In the genomic region with DNA sequence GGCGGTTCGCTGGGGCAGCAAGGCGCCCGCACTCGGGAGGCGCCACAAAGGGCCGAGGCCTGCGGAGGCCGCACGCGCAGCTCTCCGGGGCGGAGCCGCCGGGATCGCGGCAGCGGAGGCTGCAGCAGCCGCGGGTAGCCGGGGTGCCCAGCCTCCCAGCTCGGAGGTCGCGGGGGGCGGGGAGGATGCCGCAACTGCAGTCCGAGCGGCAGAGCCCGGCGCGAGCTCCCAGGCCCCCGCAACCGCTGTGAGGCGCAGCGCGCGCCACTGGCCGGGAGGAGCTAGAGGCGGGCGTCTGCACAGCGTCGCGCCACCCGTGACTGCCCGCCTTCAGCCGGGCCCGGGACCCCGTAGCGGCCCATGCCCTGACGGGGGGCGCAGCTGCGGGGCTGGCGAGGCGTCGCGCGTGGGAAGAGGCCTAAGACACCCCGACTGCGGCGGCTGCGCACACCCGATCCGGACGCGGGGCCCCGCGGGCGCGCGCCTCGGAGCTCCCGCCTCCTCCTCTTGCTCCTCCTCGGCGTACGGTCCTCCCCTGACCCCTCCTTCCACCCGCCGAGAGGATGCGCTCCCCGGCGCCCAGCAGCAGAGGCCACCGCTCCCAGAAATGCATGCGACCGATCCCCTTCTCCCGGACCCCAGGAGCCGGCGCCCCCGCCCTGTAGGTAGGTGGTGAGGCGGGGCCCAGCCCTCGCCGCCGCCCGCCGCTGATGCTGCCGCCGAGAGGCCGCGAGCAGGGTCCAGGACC, we compare ENCODE assay signal across 1 cellular context.
A peak's percentile ranks its signal among the peaks of the same experiment; 100 is the strongest.
TF ChIP-seq lines count a peak whose summit lies in the region.

A gene with protein sequence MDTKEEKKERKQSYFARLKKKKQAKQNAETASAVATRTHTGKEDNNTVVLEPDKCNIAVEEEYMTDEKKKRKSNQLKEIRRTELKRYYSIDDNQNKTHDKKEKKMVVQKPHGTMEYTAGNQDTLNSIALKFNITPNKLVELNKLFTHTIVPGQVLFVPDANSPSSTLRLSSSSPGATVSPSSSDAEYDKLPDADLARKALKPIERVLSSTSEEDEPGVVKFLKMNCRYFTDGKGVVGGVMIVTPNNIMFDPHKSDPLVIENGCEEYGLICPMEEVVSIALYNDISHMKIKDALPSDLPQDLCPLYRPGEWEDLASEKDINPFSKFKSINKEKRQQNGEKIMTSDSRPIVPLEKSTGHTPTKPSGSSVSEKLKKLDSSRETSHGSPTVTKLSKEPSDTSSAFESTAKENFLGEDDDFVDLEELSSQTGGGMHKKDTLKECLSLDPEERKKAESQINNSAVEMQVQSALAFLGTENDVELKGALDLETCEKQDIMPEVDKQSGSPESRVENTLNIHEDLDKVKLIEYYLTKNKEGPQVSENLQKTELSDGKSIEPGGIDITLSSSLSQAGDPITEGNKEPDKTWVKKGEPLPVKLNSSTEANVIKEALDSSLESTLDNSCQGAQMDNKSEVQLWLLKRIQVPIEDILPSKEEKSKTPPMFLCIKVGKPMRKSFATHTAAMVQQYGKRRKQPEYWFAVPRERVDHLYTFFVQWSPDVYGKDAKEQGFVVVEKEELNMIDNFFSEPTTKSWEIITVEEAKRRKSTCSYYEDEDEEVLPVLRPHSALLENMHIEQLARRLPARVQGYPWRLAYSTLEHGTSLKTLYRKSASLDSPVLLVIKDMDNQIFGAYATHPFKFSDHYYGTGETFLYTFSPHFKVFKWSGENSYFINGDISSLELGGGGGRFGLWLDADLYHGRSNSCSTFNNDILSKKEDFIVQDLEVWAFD (plus strand): TSS at position 558 of the 748 bp plus-strand sequence. CDS start 24,395 bp downstream, outside the sequence.

TF ChIP-seq in HepG2, 621 proteins besides CTCF, POLR2A, EP300 and RAD21 (continued from another document and continues in another):
- TF ChIP-seq HDAC6 (IDR thresholded peaks at IDR 0.05; ENCODE audit: low read depth, low read length) (no peak), ESRRA (CRISPR knock-in tag; IDR thresholded peaks at IDR 0.05; ENCODE audit: low read depth) (peak; percentile 66), MEIS2 (CRISPR knock-in tag; IDR thresholded peaks at IDR 0.05) (no peak; the same call in 1 of the 2 replicates), MXI1 (IDR thresholded peaks at IDR 0.05; ENCODE audit: borderline replicate concordance, low read depth, low read length) (no peak; the same call in 2 of the 3 replicates), ZNF619 (CRISPR knock-in tag; IDR thresholded peaks at IDR 0.05) (0 out of 2 replicates have a peak, but pooled peaks have one; percentile 24), NFATC3 (CRISPR knock-in tag; IDR thresholded peaks at IDR 0.05) (peak; percentile 68; the same call in 1 of the 2 replicates), ZNF589 (CRISPR knock-in tag; conservative IDR thresholded peaks at IDR 0.05) (no peak), TP53 (CRISPR knock-in tag; conservative IDR thresholded peaks at IDR 0.05) (no peak), DMAP1 (CRISPR knock-in tag; IDR thresholded peaks at IDR 0.05) (no peak), ZSCAN12 (CRISPR knock-in tag; IDR thresholded peaks at IDR 0.05) (peak; percentile 51; the same call in 1 of the 2 replicates), MEIS1 (CRISPR knock-in tag; IDR thresholded peaks at IDR 0.05; ENCODE audit: borderline replicate concordance) (peak; percentile 59), ZNF101 (CRISPR knock-in tag; IDR thresholded peaks at IDR 0.05; ENCODE audit: borderline replicate concordance, low read depth) (no peak), ZNF724P (CRISPR knock-in tag; IDR thresholded peaks at IDR 0.05; ENCODE audit: borderline replicate concordance) (0 out of 2 replicates have a peak, but pooled peaks have one; percentile 16), ZNF7 (CRISPR knock-in tag; IDR thresholded peaks at IDR 0.05) (no peak; the same call in 1 of the 2 replicates), ZBTB21 (CRISPR knock-in tag; IDR thresholded peaks at IDR 0.05) (no peak), PCBP2 (optimal IDR thresholded peaks at IDR 0.05; ENCODE audit: low read depth, low read length, poor library complexity, severe bottlenecking) (no peak), ZNF543 (CRISPR knock-in tag; IDR thresholded peaks at IDR 0.05) (no peak), ZSCAN31 (CRISPR knock-in tag; IDR thresholded peaks at IDR 0.05; ENCODE audit: low read depth) (peak; percentile 96), ONECUT2 (CRISPR knock-in tag; IDR thresholded peaks at IDR 0.05) (no peak), ZNF34 (CRISPR knock-in tag; IDR thresholded peaks at IDR 0.05; ENCODE audit: borderline replicate concordance) (peak; percentile 97), MED13 (CRISPR knock-in tag; IDR thresholded peaks at IDR 0.05) (peak; percentile 49; the same call in 1 of the 2 replicates), XRCC5 (optimal IDR thresholded peaks at IDR 0.05; ENCODE audit: low read length) (peak; percentile 74), ZNF709 (CRISPR knock-in tag; IDR thresholded peaks at IDR 0.05) (peak; percentile 98), MAFF (IDR thresholded peaks at IDR 0.05; ENCODE audit: low read depth, low read length) (no peak), ZNF839 (CRISPR knock-in tag; IDR thresholded peaks at IDR 0.05; ENCODE audit: borderline replicate concordance) (no peak)
- TF ChIP-seq, protein P1, sequence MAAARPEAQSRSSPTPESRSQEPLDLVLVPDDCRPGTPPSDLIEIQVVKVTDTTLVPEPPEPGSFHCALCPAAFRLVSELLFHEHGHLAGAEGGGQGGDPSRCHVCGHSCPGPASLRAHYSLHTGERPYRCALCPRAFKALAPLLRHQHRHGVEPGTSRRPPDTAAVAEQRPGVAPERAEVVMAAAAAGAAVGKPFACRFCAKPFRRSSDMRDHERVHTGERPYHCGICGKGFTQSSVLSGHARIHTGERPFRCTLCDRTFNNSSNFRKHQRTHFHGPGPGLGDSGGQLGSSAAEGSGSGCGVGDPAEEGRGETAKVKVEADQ (CRISPR knock-in tag; IDR thresholded peaks at IDR 0.05; ENCODE audit: borderline replicate concordance): peak; percentile 72; the same call in 1 of the 2 replicates
- TF ChIP-seq, protein P2, sequence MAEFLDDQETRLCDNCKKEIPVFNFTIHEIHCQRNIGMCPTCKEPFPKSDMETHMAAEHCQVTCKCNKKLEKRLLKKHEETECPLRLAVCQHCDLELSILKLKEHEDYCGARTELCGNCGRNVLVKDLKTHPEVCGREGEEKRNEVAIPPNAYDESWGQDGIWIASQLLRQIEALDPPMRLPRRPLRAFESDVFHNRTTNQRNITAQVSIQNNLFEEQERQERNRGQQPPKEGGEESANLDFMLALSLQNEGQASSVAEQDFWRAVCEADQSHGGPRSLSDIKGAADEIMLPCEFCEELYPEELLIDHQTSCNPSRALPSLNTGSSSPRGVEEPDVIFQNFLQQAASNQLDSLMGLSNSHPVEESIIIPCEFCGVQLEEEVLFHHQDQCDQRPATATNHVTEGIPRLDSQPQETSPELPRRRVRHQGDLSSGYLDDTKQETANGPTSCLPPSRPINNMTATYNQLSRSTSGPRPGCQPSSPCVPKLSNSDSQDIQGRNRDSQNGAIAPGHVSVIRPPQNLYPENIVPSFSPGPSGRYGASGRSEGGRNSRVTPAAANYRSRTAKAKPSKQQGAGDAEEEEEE (CRISPR knock-in tag; IDR thresholded peaks at IDR 0.05; ENCODE audit: borderline replicate concordance): no peak
- TF ChIP-seq, protein P3, sequence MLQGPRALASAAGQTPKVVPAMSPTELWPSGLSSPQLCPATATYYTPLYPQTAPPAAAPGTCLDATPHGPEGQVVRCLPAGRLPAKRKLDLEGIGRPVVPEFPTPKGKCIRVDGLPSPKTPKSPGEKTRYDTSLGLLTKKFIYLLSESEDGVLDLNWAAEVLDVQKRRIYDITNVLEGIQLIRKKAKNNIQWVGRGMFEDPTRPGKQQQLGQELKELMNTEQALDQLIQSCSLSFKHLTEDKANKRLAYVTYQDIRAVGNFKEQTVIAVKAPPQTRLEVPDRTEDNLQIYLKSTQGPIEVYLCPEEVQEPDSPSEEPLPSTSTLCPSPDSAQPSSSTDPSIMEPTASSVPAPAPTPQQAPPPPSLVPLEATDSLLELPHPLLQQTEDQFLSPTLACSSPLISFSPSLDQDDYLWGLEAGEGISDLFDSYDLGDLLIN (CRISPR knock-in tag; IDR thresholded peaks at IDR 0.05; ENCODE audit: borderline replicate concordance): no peak
- TF ChIP-seq, protein P4, sequence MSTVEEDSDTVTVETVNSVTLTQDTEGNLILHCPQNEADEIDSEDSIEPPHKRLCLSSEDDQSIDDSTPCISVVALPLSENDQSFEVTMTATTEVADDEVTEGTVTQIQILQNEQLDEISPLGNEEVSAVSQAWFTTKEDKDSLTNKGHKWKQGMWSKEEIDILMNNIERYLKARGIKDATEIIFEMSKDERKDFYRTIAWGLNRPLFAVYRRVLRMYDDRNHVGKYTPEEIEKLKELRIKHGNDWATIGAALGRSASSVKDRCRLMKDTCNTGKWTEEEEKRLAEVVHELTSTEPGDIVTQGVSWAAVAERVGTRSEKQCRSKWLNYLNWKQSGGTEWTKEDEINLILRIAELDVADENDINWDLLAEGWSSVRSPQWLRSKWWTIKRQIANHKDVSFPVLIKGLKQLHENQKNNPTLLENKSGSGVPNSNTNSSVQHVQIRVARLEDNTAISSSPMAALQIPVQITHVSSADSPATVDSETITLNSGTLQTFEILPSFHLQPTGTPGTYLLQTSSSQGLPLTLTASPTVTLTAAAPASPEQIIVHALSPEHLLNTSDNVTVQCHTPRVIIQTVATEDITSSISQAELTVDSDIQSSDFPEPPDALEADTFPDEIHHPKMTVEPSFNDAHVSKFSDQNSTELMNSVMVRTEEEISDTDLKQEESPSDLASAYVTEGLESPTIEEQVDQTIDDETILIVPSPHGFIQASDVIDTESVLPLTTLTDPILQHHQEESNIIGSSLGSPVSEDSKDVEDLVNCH (CRISPR knock-in tag; IDR thresholded peaks at IDR 0.05): no peak
- TF ChIP-seq, protein P5, sequence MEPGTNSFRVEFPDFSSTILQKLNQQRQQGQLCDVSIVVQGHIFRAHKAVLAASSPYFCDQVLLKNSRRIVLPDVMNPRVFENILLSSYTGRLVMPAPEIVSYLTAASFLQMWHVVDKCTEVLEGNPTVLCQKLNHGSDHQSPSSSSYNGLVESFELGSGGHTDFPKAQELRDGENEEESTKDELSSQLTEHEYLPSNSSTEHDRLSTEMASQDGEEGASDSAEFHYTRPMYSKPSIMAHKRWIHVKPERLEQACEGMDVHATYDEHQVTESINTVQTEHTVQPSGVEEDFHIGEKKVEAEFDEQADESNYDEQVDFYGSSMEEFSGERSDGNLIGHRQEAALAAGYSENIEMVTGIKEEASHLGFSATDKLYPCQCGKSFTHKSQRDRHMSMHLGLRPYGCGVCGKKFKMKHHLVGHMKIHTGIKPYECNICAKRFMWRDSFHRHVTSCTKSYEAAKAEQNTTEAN (CRISPR knock-in tag; conservative IDR thresholded peaks at IDR 0.05): peak; percentile 69
- TF ChIP-seq, protein P6, sequence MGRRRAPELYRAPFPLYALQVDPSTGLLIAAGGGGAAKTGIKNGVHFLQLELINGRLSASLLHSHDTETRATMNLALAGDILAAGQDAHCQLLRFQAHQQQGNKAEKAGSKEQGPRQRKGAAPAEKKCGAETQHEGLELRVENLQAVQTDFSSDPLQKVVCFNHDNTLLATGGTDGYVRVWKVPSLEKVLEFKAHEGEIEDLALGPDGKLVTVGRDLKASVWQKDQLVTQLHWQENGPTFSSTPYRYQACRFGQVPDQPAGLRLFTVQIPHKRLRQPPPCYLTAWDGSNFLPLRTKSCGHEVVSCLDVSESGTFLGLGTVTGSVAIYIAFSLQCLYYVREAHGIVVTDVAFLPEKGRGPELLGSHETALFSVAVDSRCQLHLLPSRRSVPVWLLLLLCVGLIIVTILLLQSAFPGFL (CRISPR knock-in tag; IDR thresholded peaks at IDR 0.05): 0 out of 2 replicates have a peak, but pooled peaks have one; percentile 36
- TF ChIP-seq, protein P7, sequence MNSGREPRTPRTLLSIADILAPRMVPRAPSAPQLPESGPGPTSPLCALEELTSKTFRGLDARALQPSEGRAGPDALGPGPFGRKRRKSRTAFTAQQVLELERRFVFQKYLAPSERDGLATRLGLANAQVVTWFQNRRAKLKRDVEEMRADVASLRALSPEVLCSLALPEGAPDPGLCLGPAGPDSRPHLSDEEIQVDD (CRISPR knock-in tag; IDR thresholded peaks at IDR 0.05; ENCODE audit: borderline replicate concordance): peak; percentile 28; the same call in 1 of the 2 replicates
- TF ChIP-seq, protein P8, sequence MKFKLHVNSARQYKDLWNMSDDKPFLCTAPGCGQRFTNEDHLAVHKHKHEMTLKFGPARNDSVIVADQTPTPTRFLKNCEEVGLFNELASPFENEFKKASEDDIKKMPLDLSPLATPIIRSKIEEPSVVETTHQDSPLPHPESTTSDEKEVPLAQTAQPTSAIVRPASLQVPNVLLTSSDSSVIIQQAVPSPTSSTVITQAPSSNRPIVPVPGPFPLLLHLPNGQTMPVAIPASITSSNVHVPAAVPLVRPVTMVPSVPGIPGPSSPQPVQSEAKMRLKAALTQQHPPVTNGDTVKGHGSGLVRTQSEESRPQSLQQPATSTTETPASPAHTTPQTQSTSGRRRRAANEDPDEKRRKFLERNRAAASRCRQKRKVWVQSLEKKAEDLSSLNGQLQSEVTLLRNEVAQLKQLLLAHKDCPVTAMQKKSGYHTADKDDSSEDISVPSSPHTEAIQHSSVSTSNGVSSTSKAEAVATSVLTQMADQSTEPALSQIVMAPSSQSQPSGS (CRISPR knock-in tag; IDR thresholded peaks at IDR 0.05): no peak
- TF ChIP-seq, protein P9, sequence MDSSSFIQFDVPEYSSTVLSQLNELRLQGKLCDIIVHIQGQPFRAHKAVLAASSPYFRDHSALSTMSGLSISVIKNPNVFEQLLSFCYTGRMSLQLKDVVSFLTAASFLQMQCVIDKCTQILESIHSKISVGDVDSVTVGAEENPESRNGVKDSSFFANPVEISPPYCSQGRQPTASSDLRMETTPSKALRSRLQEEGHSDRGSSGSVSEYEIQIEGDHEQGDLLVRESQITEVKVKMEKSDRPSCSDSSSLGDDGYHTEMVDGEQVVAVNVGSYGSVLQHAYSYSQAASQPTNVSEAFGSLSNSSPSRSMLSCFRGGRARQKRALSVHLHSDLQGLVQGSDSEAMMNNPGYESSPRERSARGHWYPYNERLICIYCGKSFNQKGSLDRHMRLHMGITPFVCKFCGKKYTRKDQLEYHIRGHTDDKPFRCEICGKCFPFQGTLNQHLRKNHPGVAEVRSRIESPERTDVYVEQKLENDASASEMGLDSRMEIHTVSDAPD (CRISPR knock-in tag; IDR thresholded peaks at IDR 0.05): peak; percentile 17; the same call in 1 of the 2 replicates
- TF ChIP-seq, protein P10, sequence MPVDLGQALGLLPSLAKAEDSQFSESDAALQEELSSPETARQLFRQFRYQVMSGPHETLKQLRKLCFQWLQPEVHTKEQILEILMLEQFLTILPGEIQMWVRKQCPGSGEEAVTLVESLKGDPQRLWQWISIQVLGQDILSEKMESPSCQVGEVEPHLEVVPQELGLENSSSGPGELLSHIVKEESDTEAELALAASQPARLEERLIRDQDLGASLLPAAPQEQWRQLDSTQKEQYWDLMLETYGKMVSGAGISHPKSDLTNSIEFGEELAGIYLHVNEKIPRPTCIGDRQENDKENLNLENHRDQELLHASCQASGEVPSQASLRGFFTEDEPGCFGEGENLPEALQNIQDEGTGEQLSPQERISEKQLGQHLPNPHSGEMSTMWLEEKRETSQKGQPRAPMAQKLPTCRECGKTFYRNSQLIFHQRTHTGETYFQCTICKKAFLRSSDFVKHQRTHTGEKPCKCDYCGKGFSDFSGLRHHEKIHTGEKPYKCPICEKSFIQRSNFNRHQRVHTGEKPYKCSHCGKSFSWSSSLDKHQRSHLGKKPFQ (CRISPR knock-in tag; IDR thresholded peaks at IDR 0.05; ENCODE audit: insufficient replicate concordance): peak; percentile 84
- TF ChIP-seq, protein P11, sequence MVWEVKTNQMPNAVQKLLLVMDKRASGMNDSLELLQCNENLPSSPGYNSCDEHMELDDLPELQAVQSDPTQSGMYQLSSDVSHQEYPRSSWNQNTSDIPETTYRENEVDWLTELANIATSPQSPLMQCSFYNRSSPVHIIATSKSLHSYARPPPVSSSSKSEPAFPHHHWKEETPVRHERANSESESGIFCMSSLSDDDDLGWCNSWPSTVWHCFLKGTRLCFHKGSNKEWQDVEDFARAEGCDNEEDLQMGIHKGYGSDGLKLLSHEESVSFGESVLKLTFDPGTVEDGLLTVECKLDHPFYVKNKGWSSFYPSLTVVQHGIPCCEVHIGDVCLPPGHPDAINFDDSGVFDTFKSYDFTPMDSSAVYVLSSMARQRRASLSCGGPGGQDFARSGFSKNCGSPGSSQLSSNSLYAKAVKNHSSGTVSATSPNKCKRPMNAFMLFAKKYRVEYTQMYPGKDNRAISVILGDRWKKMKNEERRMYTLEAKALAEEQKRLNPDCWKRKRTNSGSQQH (CRISPR knock-in tag; IDR thresholded peaks at IDR 0.05; ENCODE audit: low read depth): no peak
